ENCODE assay signal across 14 cellular contexts in the genomic region with DNA sequence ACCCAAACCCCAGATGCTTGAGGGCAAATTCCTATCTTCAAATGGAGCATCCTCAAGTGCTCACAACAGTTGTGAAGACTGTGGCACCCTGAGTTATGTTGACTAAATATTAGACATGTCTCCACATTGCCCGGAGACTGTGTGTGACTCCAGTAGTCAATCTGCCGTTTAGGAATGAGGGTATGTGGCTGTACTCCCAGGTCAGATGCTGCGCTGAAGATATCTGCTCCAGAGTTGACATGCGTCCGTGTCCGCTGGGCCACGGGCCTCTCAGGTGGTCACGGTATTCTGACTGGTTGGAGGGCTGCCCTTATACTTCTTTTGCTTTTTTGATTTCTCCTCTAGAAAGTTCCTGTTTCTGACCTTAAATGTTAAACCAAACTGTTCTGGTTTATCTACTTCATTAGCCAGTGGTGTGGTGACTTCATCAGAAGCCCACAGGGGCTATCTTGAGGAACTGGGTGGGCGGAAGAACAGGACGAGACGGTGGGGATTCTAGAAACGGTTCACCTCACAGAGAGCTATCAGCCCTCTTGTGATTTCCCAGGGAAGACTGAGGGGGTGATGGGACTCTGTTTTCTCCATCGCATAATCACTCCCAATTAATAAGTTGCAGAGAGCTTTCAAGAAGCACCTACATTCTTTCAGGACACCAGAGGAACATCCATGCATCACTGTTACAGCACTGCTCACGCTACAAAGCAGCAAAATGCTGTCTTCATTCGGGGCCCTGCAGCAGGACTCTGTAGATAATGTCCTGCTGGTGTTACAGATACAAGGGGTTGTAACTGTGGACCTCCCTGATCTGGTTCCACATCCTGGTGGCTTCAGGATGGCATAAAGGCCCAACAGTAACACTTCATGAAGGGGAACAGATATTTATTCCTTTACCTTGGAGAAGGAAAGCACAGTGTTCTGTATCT.
DNase-seq lines count a peak whose midpoint lies in the region; ATAC-seq, FAIRE-seq and TF ChIP-seq lines count a peak whose summit lies in the region.
"Had no signal": no experiment of that assay in that cellular context is flagged by ENCODE, and none has a peak within 500 bp of the region (broad histone marks: within the 10 kb centered on the region; RNA-seq: fewer than 3 reads in every experiment).

No MANE protein-coding gene starts in this region.

- no peak for TF ChIP-seq POLR2A in NB4 (IDR thresholded peaks at IDR 0.05; ENCODE audit: extremely low read depth, insufficient read length)

- H3K4me3 Mint-ChIP-seq in T-helper 2 cell treated with Interferon-gamma antibody and Interleukin-4, amounts not matched to agents 5 μg/mL and 100 μg/mL, for 36 hours, result peak overlapping the region; percentile 95
- peak overlapping the region; percentile 92 for H3K4me3 Mint-ChIP-seq in activated naive CD8-positive, alpha-beta T cell treated with anti-CD3 and anti-CD28 coated beads, Interleukin-2, amount 50 U/mL, for 24 hours
- peak overlapping the region; percentile 98 for H3K4me3 Mint-ChIP-seq in stimulated activated memory B cell treated with anti-CD40 and anti-IgM and Interleukin-4, amounts not matched to agents 10 μg/mL and 1 μg/mL and 100 μg/mL, for 72 hours

- no peaks in the 10 kb centered on the region for H3K27me3 Mint-ChIP-seq in T-helper 2 cell treated with Interferon-gamma antibody and Interleukin-4, amounts not matched to agents 5 μg/mL and 100 μg/mL, for 36 hours (ENCODE audit: low read depth)
- H3K27me3 Mint-ChIP-seq in activated naive CD8-positive, alpha-beta T cell treated with anti-CD3 and anti-CD28 coated beads, Interleukin-2, amount 50 U/mL, for 24 hours, result peaks cover 3% of the 10 kb centered on the region
- H3K27me3 Mint-ChIP-seq in stimulated activated memory B cell treated with anti-CD40 and anti-IgM and Interleukin-4, amounts not matched to agents 10 μg/mL and 1 μg/mL and 100 μg/mL, for 72 hours, result no peaks in the 10 kb centered on the region

- no peak for DNase-seq in T-helper 2 cell treated with Interferon-gamma antibody and Interleukin-4, amounts not matched to agents 5 μg/mL and 100 μg/mL, for 36 hours (ENCODE audit: low spot score)
- DNase-seq in T-helper 2 cell (no peak), NB4 (ENCODE audit: low read depth) (peak; percentile 34), DMS153 treated with DMSO at 0.1 percent for 48 hours (lab: John Stamatoyannopoulos, UW; ENCODE audit: unreplicated experiment) (no peak), urothelium cell line (ENCODE audit: low spot score) (no peak)
- DNase-seq in activated naive CD8-positive, alpha-beta T cell treated with anti-CD3 and anti-CD28 coated beads, Interleukin-2, amount 50 U/mL, for 24 hours, result peak; percentile 28
- DNase-seq: NCI-H1048, ovary, tibial artery had no signal

- peak overlapping the region; percentile 99 for H3K27ac Mint-ChIP-seq in T-helper 2 cell treated with Interferon-gamma antibody and Interleukin-4, amounts not matched to agents 5 μg/mL and 100 μg/mL, for 36 hours
- H3K27ac Mint-ChIP-seq in activated naive CD8-positive, alpha-beta T cell treated with anti-CD3 and anti-CD28 coated beads, Interleukin-2, amount 50 U/mL, for 24 hours, result peak overlapping the region; percentile 99
- peak overlapping the region; percentile 94 for H3K27ac Mint-ChIP-seq in stimulated activated memory B cell treated with anti-CD40 and anti-IgM and Interleukin-4, amounts not matched to agents 10 μg/mL and 1 μg/mL and 100 μg/mL, for 72 hours

- no peaks in the 10 kb centered on the region for H3K9me3 Mint-ChIP-seq in T-helper 2 cell treated with Interferon-gamma antibody and Interleukin-4, amounts not matched to agents 5 μg/mL and 100 μg/mL, for 36 hours
- no peaks in the 10 kb centered on the region for H3K9me3 Mint-ChIP-seq in activated naive CD8-positive, alpha-beta T cell treated with anti-CD3 and anti-CD28 coated beads, Interleukin-2, amount 50 U/mL, for 24 hours
- no peaks in the 10 kb centered on the region for H3K9me3 Mint-ChIP-seq in stimulated activated memory B cell treated with anti-CD40 and anti-IgM and Interleukin-4, amounts not matched to agents 10 μg/mL and 1 μg/mL and 100 μg/mL, for 72 hours

- no peak overlapping the region for H3K4me3 ChIP-seq in NB4 (ENCODE audit: low read depth, low read length)
- H3K4me3 ChIP-seq: coronary artery, ovary, tibial artery had no signal

- peaks cover 26% of the 10 kb centered on the region for H3K36me3 Mint-ChIP-seq in T-helper 2 cell treated with Interferon-gamma antibody and Interleukin-4, amounts not matched to agents 5 μg/mL and 100 μg/mL, for 36 hours (ENCODE audit: low read depth)
- peaks cover 27% of the 10 kb centered on the region for H3K36me3 Mint-ChIP-seq in activated naive CD8-positive, alpha-beta T cell treated with anti-CD3 and anti-CD28 coated beads, Interleukin-2, amount 50 U/mL, for 24 hours (ENCODE audit: low read depth)
- H3K36me3 Mint-ChIP-seq in stimulated activated memory B cell treated with anti-CD40 and anti-IgM and Interleukin-4, amounts not matched to agents 10 μg/mL and 1 μg/mL and 100 μg/mL, for 72 hours, result peaks cover 19% of the 10 kb centered on the region

- peak; percentile 13 for ATAC-seq in activated naive CD8-positive, alpha-beta T cell treated with anti-CD3 and anti-CD28 coated beads, Interleukin-2, amount 50 U/mL, for 24 hours
- ATAC-seq in stimulated activated memory B cell treated with anti-CD40 and anti-IgM and Interleukin-4, amounts not matched to agents 10 μg/mL and 1 μg/mL and 100 μg/mL, for 72 hours, result peak; percentile 61
- no peak for ATAC-seq in HG03460 (IDR thresholded peaks at IDR 0.05; ENCODE audit: unreplicated experiment)

- FAIRE-seq in urothelium cell line (lab: Jason Lieb, UNC), result no peak
- FAIRE-seq: A204.1, frontal cortex had no signal

- H3K4me1 Mint-ChIP-seq in T-helper 2 cell treated with Interferon-gamma antibody and Interleukin-4, amounts not matched to agents 5 μg/mL and 100 μg/mL, for 36 hours (ENCODE audit: low read depth), result peaks cover 37% of the 10 kb centered on the region
- peaks cover 49% of the 10 kb centered on the region for H3K4me1 Mint-ChIP-seq in activated naive CD8-positive, alpha-beta T cell treated with anti-CD3 and anti-CD28 coated beads, Interleukin-2, amount 50 U/mL, for 24 hours
- peaks cover 53% of the 10 kb centered on the region for H3K4me1 Mint-ChIP-seq in stimulated activated memory B cell treated with anti-CD40 and anti-IgM and Interleukin-4, amounts not matched to agents 10 μg/mL and 1 μg/mL and 100 μg/mL, for 72 hours

- no peak for TF ChIP-seq CTCF in NB4 (IDR thresholded peaks at IDR 0.05; ENCODE audit: low read depth, low read length)

Comparison
In these comparisons a context has a peak if more than half of its experiments do, and no peak if none do; other contexts are left out.
1. DNase-seq: peak in NB4 (single experiment) and activated naive CD8-positive, alpha-beta T cell treated with anti-CD3 and anti-CD28 coated beads, Interleukin-2, amount 50 U/mL, for 24 hours (single experiment); none in T-helper 2 cell treated with Interferon-gamma antibody and Interleukin-4, amounts not matched to agents 5 μg/mL and 100 μg/mL, for 36 hours (single experiment), T-helper 2 cell (0 of 5), DMS153 treated with DMSO at 0.1 percent for 48 hours (single experiment) and urothelium cell line (single experiment).
2. Peak in every context shown above with its lines, with median percentiles within 50 percentile points of each other: H3K27ac Mint-ChIP-seq and H3K4me3 Mint-ChIP-seq.